In genomic region chr18:58321986-58322385, GRCh38 we compare ENCODE assay signal across 1 cellular context.
TF ChIP-seq lines count a peak whose summit lies in the region.

No MANE protein-coding gene starts in this region.

TF ChIP-seq in K562, 482 proteins besides CTCF, POLR2A, EP300 and RAD21 (continued from another document):
- TF ChIP-seq JUN (IDR thresholded peaks at IDR 0.05; ENCODE audit: borderline replicate concordance, low read depth, low read length): peak; percentile 34; the same call in 1 of the 2 replicates
- no peak for TF ChIP-seq JUN (CRISPR knock-in tag; IDR thresholded peaks at IDR 0.05; ENCODE audit: borderline replicate concordance)
- TF ChIP-seq MEIS2 (IDR thresholded peaks at IDR 0.05; ENCODE audit: partially characterized antibody): peak; percentile 81
- peak; percentile 14; the same call in 1 of the 2 replicates for TF ChIP-seq HDAC2 (IDR thresholded peaks at IDR 0.05)
- TF ChIP-seq TBP (optimal IDR thresholded peaks at IDR 0.05; ENCODE audit: low read depth, low read length): no peak
- no peak for TF ChIP-seq SNAPC5 (CRISPR knock-in tag; IDR thresholded peaks at IDR 0.05)
- 0 out of 2 replicates have a peak, but pooled peaks have one; percentile 25 for TF ChIP-seq ATF7 (IDR thresholded peaks at IDR 0.05)
- TF ChIP-seq ATF3 (IDR thresholded peaks at IDR 0.05): peak; percentile 27; the same call in 1 of the 2 replicates
- no peak for TF ChIP-seq ATF3 (CRISPR knock-in tag; conservative IDR thresholded peaks at IDR 0.05)
- TF ChIP-seq PKNOX1 (IDR thresholded peaks at IDR 0.05): peak; percentile 79
- no peak for TF ChIP-seq PBX2 (CRISPR knock-in tag; IDR thresholded peaks at IDR 0.05; ENCODE audit: low read depth)
- TF ChIP-seq PBX2 (tag; conservative IDR thresholded peaks at IDR 0.05; ENCODE audit: low read depth): peak; percentile 78
- TF ChIP-seq DEAF1 (CRISPR knock-in tag; IDR thresholded peaks at IDR 0.05): peak; percentile 75; the same call in 1 of the 2 replicates
- TF ChIP-seq ZNF436 (CRISPR knock-in tag; IDR thresholded peaks at IDR 0.05): no peak
- peak; percentile 52 for TF ChIP-seq FOSL1 (tag; conservative IDR thresholded peaks at IDR 0.05)
- TF ChIP-seq JUND (IDR thresholded peaks at IDR 0.05; ENCODE audit: borderline replicate concordance, low read depth, low read length): peak; percentile 49; the same call in 1 of the 2 replicates
- no peak for TF ChIP-seq JUND (tag; IDR thresholded peaks at IDR 0.05; ENCODE audit: borderline replicate concordance, low read depth, low read length)
